Comparison of ENCODE assay signal across 8 cellular contexts in the genomic region with DNA sequence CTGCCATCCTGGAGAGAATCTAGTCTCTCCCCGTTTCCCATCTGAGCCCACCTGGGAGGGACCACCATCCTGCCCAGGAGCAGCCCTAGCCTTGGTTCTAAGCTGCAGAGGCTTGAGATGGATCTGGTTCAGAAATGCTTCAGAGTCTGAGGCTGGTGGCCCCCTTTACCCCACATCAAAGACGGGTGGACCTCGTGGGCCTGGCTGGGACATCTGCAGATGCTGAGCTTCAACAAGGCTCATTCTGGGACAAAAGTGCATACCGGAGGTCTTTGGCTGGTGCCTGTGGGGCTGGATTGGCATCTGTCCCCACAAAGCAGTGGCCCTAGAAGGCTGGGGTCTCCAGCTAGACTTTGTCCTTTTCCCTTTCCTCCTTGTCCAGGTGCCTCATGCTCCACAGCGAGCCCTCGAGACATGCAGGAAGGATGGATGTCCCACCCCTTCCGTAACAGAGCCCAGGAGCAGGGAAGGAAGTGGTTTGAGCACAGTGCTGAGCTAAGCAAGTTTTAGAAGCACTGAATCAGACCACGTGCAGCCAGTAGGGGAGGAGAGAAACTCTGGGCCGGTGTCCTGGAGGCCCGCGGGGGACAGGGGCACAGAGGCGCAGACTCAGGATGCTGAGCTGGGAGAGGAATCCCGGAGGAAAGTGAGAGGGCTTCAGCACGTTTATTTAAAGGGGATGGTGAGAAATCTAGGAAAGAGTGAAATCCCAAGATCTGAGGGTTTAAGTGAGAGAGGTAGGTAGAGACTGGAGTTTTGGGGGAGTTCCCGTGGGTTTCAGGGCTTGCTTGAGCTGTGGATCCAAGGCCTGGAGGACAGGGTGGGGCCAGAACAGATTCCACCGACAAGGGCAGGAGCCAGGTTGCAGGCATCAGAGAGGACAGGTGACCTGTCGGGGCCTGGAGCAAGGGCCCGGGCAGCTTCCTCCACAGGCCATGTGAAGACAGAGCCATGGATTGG. TPM values are rescaled to one million over a fixed set of nuclear protein-coding genes. Genes with fewer than 3 reads are reported as not detected.
DNase-seq lines count a peak whose midpoint lies in the region; ATAC-seq and TF ChIP-seq lines count a peak whose summit lies in the region.

No MANE protein-coding gene starts in this region.

- H3K27me3 ChIP-seq in lower lobe of right lung (ENCODE audit: low read depth): peaks cover 24% of the 10 kb centered on the region
- H3K27me3 ChIP-seq in colonic mucosa: no peaks in the 10 kb centered on the region

- peak; percentile 62 for DNase-seq in activated CD4-positive, alpha-beta T cell treated with anti-CD3 and anti-CD28 coated beads, Interleukin-2, amount 10 ng/mL, durations not matched to agents 7 days and 5 days
- no peak for DNase-seq in lower lobe of right lung
- no peak for DNase-seq in HK-2 (ENCODE audit: unreplicated experiment)
- no peak for DNase-seq in colonic mucosa
- DNase-seq in NCI-H226: no peak

- ATAC-seq in HG02763 (IDR thresholded peaks at IDR 0.05; ENCODE audit: unreplicated experiment): peak; percentile 27
- ATAC-seq in lower lobe of right lung: peak; percentile 62 to 66
- no peak for ATAC-seq in GM19467 (IDR thresholded peaks at IDR 0.05; ENCODE audit: unreplicated experiment)

- intact Hi-C loops in lower lobe of right lung (cut with DNase I) (no loop called here), colonic mucosa (cut with DNase I) (no loop called here)

- peaks cover 2% of the 10 kb centered on the region for H3K36me3 Mint-ChIP-seq in activated CD4-positive, alpha-beta T cell treated with anti-CD3 and anti-CD28 coated beads, Interleukin-2, amount 10 ng/mL, durations not matched to agents 7 days and 5 days (ENCODE audit: low read depth)

- peaks cover 15% of the 10 kb centered on the region for H3K27me3 Mint-ChIP-seq in activated CD4-positive, alpha-beta T cell treated with anti-CD3 and anti-CD28 coated beads, Interleukin-2, amount 10 ng/mL, durations not matched to agents 7 days and 5 days

- peak overlapping the region; percentile 63 for H3K27ac ChIP-seq in lower lobe of right lung
- no peak overlapping the region for H3K27ac ChIP-seq in colonic mucosa

- TF ChIP-seq CTCF in lower lobe of right lung (IDR thresholded peaks at IDR 0.05): no peak
- TF ChIP-seq CTCF in colonic mucosa (IDR thresholded peaks at IDR 0.05): no peak

- H3K36me3 ChIP-seq in lower lobe of right lung: no peaks in the 10 kb centered on the region
- no peaks in the 10 kb centered on the region for H3K36me3 ChIP-seq in colonic mucosa

- CTCF ChIA-PET in activated CD4-positive, alpha-beta T cell treated with anti-CD3 and anti-CD28 coated beads, Interleukin-2, amount 10 ng/mL, durations not matched to agents 7 days and 5 days (lab: Charles Lee): interaction anchor here (0.6 to 2.0 kb wide), 13 partner anchors 11 to 1538 kb away, joined by 3 to 7 read pairs (median 4); a partner anchor contains a TSS

- H3K9ac ChIP-seq in colonic mucosa (ENCODE audit: low read depth in 2 of 2, low read length in 2 of 2): no peak overlapping the region

- no peak overlapping the region for H3K4me3 Mint-ChIP-seq in activated CD4-positive, alpha-beta T cell treated with anti-CD3 and anti-CD28 coated beads, Interleukin-2, amount 10 ng/mL, durations not matched to agents 7 days and 5 days

- POLR2A ChIA-PET in activated CD4-positive, alpha-beta T cell treated with anti-CD3 and anti-CD28 coated beads, Interleukin-2, amount 10 ng/mL, durations not matched to agents 7 days and 5 days (lab: Charles Lee): interaction anchor here (0.6 kb wide), 1 partner anchor 110 kb away, joined by 9 read pairs; no protein-coding TSS in a partner anchor

- no peaks in the 10 kb centered on the region for H3K9me3 Mint-ChIP-seq in activated CD4-positive, alpha-beta T cell treated with anti-CD3 and anti-CD28 coated beads, Interleukin-2, amount 10 ng/mL, durations not matched to agents 7 days and 5 days

- H3K4me3 ChIP-seq in lower lobe of right lung (no peak overlapping the region), colonic mucosa (no peak overlapping the region)

- peak overlapping the region; percentile 87 for H3K27ac Mint-ChIP-seq in activated CD4-positive, alpha-beta T cell treated with anti-CD3 and anti-CD28 coated beads, Interleukin-2, amount 10 ng/mL, durations not matched to agents 7 days and 5 days

- H3K4me1 ChIP-seq in lower lobe of right lung (peaks cover 22% of the 10 kb centered on the region), colonic mucosa (no peaks in the 10 kb centered on the region)

- peak; percentile 39 for TF ChIP-seq POLR2A in GM10847 (IDR thresholded peaks at IDR 0.05; ENCODE audit: extremely low read depth, insufficient read length)

- H3K9me3 ChIP-seq in lower lobe of right lung: no peaks in the 10 kb centered on the region
- no peaks in the 10 kb centered on the region for H3K9me3 ChIP-seq in colonic mucosa

- peaks cover 22% of the 10 kb centered on the region for H3K4me1 Mint-ChIP-seq in activated CD4-positive, alpha-beta T cell treated with anti-CD3 and anti-CD28 coated beads, Interleukin-2, amount 10 ng/mL, durations not matched to agents 7 days and 5 days

RNA-seq across cellular contexts. Expression of a gene that starts 4.6 kb away (rescaled TPM):
- 1 to 10 TPM; 6.5 to 6.7 TPM for total RNA-seq in activated CD4-positive, alpha-beta T cell treated with anti-CD3 and anti-CD28 coated beads, Interleukin-2, amount 10 ng/mL, durations not matched to agents 7 days and 5 days
- 46.0 TPM for total RNA-seq in lower lobe of right lung
- 1 to 10 TPM; 5.0 to 9.7 TPM for total RNA-seq in colonic mucosa

RNA-seq across cellular contexts. Expression of a gene that starts 22.6 kb away (rescaled TPM):
- total RNA-seq in activated CD4-positive, alpha-beta T cell treated with anti-CD3 and anti-CD28 coated beads, Interleukin-2, amount 10 ng/mL, durations not matched to agents 7 days and 5 days: under 1 TPM; 0.10 to 0.12 TPM
- 1.3 TPM for total RNA-seq in lower lobe of right lung
- 1 to 10 TPM in 1 of 2 donors, under 1 TPM in 1; 0.64 to 1.1 TPM for total RNA-seq in colonic mucosa
